ENCODE assay signal across 1 cellular context in the genomic region with DNA sequence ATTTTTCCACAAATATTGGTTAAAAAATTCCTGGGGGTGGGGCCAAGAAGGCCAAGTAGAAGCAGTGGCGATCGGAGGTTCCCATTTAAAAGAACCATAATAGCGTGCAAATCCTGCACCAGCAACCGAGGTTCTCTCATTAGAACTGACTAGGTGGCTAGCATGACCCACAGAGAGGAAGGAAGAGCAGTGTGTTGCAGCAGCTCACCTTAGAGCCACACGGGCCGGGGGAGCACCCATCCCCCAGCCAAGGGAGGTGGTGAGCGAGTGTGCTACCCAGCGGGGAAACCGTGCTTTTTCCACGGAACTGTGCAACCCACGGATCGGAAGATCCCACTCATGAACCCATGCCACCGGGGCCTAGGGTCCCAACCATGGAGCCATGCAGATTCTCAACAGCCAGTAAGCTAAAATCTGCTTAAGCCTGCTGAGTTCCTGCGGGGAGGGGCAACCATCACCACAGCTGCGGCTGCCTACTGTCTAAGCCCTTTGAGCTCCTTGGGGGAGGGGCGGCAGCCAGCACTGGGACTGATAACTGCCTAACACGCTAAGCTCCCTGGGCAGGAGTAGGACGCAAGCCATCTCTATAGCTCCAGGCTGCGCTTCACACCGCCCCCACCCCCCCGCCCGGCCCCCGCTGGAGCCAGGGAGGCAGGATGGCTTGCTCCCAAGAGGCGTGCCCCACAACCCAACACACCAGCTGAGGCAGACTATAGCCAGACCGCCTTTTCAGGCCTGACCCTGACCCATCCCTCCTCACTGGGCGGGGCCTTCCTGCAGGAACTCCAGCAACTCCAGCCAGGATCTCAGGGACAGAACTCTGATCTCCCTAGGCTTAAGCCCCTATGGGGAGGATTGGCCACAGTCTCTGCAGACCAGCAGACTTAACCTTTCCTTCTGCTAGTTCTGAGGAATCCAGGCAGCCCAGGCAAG.
TF ChIP-seq lines count a peak whose summit lies in the region.

No MANE protein-coding gene starts in this region.

TF ChIP-seq in WTC11, 78 proteins besides CTCF, POLR2A, EP300 and RAD21 (continued from another document and continues in another):
- TF ChIP-seq ERG (CRISPR knock-in tag; IDR thresholded peaks at IDR 0.05) (0 out of 2 replicates have a peak, but pooled peaks have one; percentile 24), ZNF317 (CRISPR knock-in tag; IDR thresholded peaks at IDR 0.05; ENCODE audit: borderline replicate concordance, low read depth) (no peak), ATF6 (CRISPR knock-in tag; IDR thresholded peaks at IDR 0.05) (no peak), ATF2 (CRISPR knock-in tag; IDR thresholded peaks at IDR 0.05; ENCODE audit: borderline replicate concordance, low read depth) (no peak), GABPB1 (CRISPR knock-in tag; IDR thresholded peaks at IDR 0.05) (no peak), NFYB (CRISPR knock-in tag; conservative IDR thresholded peaks at IDR 0.05; ENCODE audit: low read depth) (no peak), FOXK1 (CRISPR knock-in tag; IDR thresholded peaks at IDR 0.05) (0 out of 2 replicates have a peak, but pooled peaks have one; percentile 42), FOXP1 (CRISPR knock-in tag; IDR thresholded peaks at IDR 0.05; ENCODE audit: borderline replicate concordance) (peak; percentile 14; the same call in 1 of the 2 replicates), ZBTB21 (CRISPR knock-in tag; IDR thresholded peaks at IDR 0.05; ENCODE audit: borderline replicate concordance) (no peak), NR1H2 (CRISPR knock-in tag; IDR thresholded peaks at IDR 0.05) (no peak), FOXP4 (CRISPR knock-in tag; IDR thresholded peaks at IDR 0.05) (0 out of 2 replicates have a peak, but pooled peaks have one; percentile 43), MLX (CRISPR knock-in tag; IDR thresholded peaks at IDR 0.05) (no peak), ETV6 (CRISPR knock-in tag; IDR thresholded peaks at IDR 0.05) (0 out of 2 replicates have a peak, but pooled peaks have one; percentile 61)
- TF ChIP-seq, protein P1, sequence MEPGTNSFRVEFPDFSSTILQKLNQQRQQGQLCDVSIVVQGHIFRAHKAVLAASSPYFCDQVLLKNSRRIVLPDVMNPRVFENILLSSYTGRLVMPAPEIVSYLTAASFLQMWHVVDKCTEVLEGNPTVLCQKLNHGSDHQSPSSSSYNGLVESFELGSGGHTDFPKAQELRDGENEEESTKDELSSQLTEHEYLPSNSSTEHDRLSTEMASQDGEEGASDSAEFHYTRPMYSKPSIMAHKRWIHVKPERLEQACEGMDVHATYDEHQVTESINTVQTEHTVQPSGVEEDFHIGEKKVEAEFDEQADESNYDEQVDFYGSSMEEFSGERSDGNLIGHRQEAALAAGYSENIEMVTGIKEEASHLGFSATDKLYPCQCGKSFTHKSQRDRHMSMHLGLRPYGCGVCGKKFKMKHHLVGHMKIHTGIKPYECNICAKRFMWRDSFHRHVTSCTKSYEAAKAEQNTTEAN (CRISPR knock-in tag; IDR thresholded peaks at IDR 0.05): 0 out of 2 replicates have a peak, but pooled peaks have one; percentile 38
- TF ChIP-seq, protein P2, sequence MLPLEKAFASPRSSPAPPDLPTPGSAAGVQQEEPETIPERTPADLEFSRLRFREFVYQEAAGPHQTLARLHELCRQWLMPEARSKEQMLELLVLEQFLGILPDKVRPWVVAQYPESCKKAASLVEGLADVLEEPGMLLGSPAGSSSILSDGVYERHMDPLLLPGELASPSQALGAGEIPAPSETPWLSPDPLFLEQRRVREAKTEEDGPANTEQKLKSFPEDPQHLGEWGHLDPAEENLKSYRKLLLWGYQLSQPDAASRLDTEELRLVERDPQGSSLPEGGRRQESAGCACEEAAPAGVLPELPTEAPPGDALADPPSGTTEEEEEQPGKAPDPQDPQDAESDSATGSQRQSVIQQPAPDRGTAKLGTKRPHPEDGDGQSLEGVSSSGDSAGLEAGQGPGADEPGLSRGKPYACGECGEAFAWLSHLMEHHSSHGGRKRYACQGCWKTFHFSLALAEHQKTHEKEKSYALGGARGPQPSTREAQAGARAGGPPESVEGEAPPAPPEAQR (CRISPR knock-in tag; IDR thresholded peaks at IDR 0.05): no peak
- TF ChIP-seq, protein P3, sequence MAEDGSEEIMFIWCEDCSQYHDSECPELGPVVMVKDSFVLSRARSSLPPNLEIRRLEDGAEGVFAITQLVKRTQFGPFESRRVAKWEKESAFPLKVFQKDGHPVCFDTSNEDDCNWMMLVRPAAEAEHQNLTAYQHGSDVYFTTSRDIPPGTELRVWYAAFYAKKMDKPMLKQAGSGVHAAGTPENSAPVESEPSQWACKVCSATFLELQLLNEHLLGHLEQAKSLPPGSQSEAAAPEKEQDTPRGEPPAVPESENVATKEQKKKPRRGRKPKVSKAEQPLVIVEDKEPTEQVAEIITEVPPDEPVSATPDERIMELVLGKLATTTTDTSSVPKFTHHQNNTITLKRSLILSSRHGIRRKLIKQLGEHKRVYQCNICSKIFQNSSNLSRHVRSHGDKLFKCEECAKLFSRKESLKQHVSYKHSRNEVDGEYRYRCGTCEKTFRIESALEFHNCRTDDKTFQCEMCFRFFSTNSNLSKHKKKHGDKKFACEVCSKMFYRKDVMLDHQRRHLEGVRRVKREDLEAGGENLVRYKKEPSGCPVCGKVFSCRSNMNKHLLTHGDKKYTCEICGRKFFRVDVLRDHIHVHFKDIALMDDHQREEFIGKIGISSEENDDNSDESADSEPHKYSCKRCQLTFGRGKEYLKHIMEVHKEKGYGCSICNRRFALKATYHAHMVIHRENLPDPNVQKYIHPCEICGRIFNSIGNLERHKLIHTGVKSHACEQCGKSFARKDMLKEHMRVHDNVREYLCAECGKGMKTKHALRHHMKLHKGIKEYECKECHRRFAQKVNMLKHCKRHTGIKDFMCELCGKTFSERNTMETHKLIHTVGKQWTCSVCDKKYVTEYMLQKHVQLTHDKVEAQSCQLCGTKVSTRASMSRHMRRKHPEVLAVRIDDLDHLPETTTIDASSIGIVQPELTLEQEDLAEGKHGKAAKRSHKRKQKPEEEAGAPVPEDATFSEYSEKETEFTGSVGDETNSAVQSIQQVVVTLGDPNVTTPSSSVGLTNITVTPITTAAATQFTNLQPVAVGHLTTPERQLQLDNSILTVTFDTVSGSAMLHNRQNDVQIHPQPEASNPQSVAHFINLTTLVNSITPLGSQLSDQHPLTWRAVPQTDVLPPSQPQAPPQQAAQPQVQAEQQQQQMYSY (CRISPR knock-in tag; IDR thresholded peaks at IDR 0.05): no peak
- TF ChIP-seq, protein P4, sequence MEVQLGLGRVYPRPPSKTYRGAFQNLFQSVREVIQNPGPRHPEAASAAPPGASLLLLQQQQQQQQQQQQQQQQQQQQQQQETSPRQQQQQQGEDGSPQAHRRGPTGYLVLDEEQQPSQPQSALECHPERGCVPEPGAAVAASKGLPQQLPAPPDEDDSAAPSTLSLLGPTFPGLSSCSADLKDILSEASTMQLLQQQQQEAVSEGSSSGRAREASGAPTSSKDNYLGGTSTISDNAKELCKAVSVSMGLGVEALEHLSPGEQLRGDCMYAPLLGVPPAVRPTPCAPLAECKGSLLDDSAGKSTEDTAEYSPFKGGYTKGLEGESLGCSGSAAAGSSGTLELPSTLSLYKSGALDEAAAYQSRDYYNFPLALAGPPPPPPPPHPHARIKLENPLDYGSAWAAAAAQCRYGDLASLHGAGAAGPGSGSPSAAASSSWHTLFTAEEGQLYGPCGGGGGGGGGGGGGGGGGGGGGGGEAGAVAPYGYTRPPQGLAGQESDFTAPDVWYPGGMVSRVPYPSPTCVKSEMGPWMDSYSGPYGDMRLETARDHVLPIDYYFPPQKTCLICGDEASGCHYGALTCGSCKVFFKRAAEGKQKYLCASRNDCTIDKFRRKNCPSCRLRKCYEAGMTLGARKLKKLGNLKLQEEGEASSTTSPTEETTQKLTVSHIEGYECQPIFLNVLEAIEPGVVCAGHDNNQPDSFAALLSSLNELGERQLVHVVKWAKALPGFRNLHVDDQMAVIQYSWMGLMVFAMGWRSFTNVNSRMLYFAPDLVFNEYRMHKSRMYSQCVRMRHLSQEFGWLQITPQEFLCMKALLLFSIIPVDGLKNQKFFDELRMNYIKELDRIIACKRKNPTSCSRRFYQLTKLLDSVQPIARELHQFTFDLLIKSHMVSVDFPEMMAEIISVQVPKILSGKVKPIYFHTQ (CRISPR knock-in tag; IDR thresholded peaks at IDR 0.05): no peak
- TF ChIP-seq, protein P5, sequence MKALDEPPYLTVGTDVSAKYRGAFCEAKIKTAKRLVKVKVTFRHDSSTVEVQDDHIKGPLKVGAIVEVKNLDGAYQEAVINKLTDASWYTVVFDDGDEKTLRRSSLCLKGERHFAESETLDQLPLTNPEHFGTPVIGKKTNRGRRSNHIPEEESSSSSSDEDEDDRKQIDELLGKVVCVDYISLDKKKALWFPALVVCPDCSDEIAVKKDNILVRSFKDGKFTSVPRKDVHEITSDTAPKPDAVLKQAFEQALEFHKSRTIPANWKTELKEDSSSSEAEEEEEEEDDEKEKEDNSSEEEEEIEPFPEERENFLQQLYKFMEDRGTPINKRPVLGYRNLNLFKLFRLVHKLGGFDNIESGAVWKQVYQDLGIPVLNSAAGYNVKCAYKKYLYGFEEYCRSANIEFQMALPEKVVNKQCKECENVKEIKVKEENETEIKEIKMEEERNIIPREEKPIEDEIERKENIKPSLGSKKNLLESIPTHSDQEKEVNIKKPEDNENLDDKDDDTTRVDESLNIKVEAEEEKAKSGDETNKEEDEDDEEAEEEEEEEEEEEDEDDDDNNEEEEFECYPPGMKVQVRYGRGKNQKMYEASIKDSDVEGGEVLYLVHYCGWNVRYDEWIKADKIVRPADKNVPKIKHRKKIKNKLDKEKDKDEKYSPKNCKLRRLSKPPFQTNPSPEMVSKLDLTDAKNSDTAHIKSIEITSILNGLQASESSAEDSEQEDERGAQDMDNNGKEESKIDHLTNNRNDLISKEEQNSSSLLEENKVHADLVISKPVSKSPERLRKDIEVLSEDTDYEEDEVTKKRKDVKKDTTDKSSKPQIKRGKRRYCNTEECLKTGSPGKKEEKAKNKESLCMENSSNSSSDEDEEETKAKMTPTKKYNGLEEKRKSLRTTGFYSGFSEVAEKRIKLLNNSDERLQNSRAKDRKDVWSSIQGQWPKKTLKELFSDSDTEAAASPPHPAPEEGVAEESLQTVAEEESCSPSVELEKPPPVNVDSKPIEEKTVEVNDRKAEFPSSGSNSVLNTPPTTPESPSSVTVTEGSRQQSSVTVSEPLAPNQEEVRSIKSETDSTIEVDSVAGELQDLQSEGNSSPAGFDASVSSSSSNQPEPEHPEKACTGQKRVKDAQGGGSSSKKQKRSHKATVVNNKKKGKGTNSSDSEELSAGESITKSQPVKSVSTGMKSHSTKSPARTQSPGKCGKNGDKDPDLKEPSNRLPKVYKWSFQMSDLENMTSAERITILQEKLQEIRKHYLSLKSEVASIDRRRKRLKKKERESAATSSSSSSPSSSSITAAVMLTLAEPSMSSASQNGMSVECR (CRISPR knock-in tag; IDR thresholded peaks at IDR 0.05; ENCODE audit: borderline replicate concordance): no peak
